ENCODE assay signal across 8 cellular contexts in the genomic region with DNA sequence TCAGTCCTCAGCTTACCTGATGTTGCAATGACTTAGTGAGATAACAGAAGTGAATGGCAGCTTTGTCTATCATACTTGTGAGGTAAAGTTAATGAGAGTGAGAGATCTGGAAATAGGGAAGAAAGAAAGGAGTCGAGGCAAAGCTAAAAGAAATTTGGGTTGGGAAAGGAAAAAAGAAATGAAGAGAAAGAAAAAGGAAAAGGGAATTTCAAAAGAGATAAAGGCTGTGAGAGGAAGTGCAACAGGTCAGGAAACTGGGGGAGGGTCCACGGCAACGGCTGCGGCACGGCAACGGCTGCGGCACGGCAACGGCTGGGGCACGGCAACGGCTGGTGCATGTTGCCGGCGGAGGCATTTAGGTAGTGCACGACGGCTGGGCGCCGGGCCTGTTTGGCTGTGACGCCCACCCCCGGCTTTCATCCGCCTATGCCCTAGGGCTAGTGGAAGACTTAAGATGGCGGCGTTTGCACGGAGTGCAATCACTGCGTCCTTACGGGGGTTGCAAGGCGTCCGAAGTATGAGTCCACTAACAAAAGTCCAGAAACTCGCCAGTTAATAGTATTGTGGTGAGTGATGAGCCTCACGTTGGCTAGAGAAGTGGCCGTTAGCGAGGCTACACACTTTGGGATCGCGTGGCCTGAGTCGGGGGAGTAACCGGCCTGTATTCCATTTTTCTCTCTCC.
DNase-seq lines count a peak whose midpoint lies in the region; ATAC-seq and TF ChIP-seq lines count a peak whose summit lies in the region.

No MANE protein-coding gene starts in this region.

- no peaks in the 10 kb centered on the region for H4K20me1 ChIP-seq in SU-DHL-6 (ENCODE audit: low read depth, low read length)

- no peaks in the 10 kb centered on the region for H3K36me3 ChIP-seq in SU-DHL-6 (ENCODE audit: low read length)
- H3K36me3 ChIP-seq in adipocyte (ENCODE audit: control insufficient read depth, insufficient read depth, low read length, severe bottlenecking): peaks cover 11% of the 10 kb centered on the region
- peaks cover 0 to 25% (median 0%) of the 10 kb centered on the region in 9 donors for H3K36me3 ChIP-seq in heart right ventricle
- H3K36me3 ChIP-seq in upper lobe of left lung: peaks cover 0 to 22% (median 1%) of the 10 kb centered on the region in 4 donors

- H3K9me2 ChIP-seq in SU-DHL-6 (replicated peaks; ENCODE audit: insufficient read depth, low read length): no peaks in the 10 kb centered on the region

- peak overlapping the region; percentile 60 for H3K27ac ChIP-seq in SU-DHL-6 (ENCODE audit: low read depth, low read length)
- H3K27ac ChIP-seq in heart right ventricle: peak overlapping the region in 9 of 10 donors; percentile 59 to 94 (median 82)
- peak overlapping the region; percentile 78 to 88 (median 84) for H3K27ac ChIP-seq in upper lobe of left lung

- no peaks in the 10 kb centered on the region for H3K9me3 ChIP-seq in SU-DHL-6 (ENCODE audit: insufficient read depth, low read length)
- no peaks in the 10 kb centered on the region for H3K9me3 ChIP-seq in adipocyte (ENCODE audit: control insufficient read depth, low read length)
- no peaks in the 10 kb centered on the region for H3K9me3 ChIP-seq in heart right ventricle
- H3K9me3 ChIP-seq in upper lobe of left lung: no peaks in the 10 kb centered on the region

- peak; percentile 30 to 81 (median 70) for TF ChIP-seq POLR2A in upper lobe of left lung (IDR thresholded peaks at IDR 0.05)

- H3K27me3 ChIP-seq in SU-DHL-6 (ENCODE audit: low read length): no peaks in the 10 kb centered on the region
- H3K27me3 ChIP-seq in adipocyte (replicated peaks; ENCODE audit: control insufficient read depth, insufficient read depth, low read length): no peaks in the 10 kb centered on the region
- no peaks in the 10 kb centered on the region for H3K27me3 ChIP-seq in heart right ventricle
- no peaks in the 10 kb centered on the region for H3K27me3 ChIP-seq in upper lobe of left lung

- peak overlapping the region; percentile 83 for H3K9ac ChIP-seq in SU-DHL-6 (ENCODE audit: low read length)
- H3K9ac ChIP-seq in adipocyte (ENCODE audit: low read length): peak overlapping the region; percentile 98

- WGBS in heart right ventricle, 2 donors: 0 to 1% methylated on average over 32 to 35 of the region's 35 CpGs
- 0% methylated on average over 13 to 35 of the region's 35 CpGs for WGBS in upper lobe of left lung, 2 donors

- intact Hi-C loops in heart right ventricle (cut with DNase I): loop anchor here in 2 of 10 donors (5.0 to 10.0 kb wide), 2 partner anchors 89 to 92 kb away; a partner anchor contains a TSS
- intact Hi-C loops in posterior cingulate gyrus (cut with DNase I): loop anchor here (5.0 to 10.0 kb wide), 2 partner anchors 82 to 351 kb away; no protein-coding TSS in a partner anchor

- peak; percentile 94 for DNase-seq in GM12865 (ENCODE audit: low read depth)
- DNase-seq in NCI-H1105 treated with DMSO at 0.1 percent for 48 hours (lab: John Stamatoyannopoulos, UW): peak; percentile 79
- peak; percentile 98 for DNase-seq in adipocyte (ENCODE audit: low read depth)
- DNase-seq in heart right ventricle: peak; percentile 79 to 82
- DNase-seq in posterior cingulate gyrus: peak; percentile 76 to 98 (median 89)
- DNase-seq in upper lobe of left lung: peak; percentile 95

- H2AFZ ChIP-seq in SU-DHL-6 (ENCODE audit: low read depth, low read length, severe bottlenecking): peak overlapping the region; percentile 98

- ATAC-seq in HG02678 (IDR thresholded peaks at IDR 0.05; ENCODE audit: unreplicated experiment): peak; percentile 98
- ATAC-seq in heart right ventricle: peak; percentile 98 to 100 (median 100)
- ATAC-seq in upper lobe of left lung (ENCODE audit: low FRiP score in 2 of 2): peak; percentile 100

- peak overlapping the region; percentile 82 for H3K4me3 ChIP-seq in GM12865 (ENCODE audit: low read depth, low read length)
- peak overlapping the region; percentile 84 for H3K4me3 ChIP-seq in SU-DHL-6 (ENCODE audit: insufficient read depth, low read length, poor library complexity, severe bottlenecking)
- peak overlapping the region; percentile 96 for H3K4me3 ChIP-seq in adipocyte (ENCODE audit: low read length)
- H3K4me3 ChIP-seq in heart right ventricle: peak overlapping the region; percentile 42 to 85 (median 72)
- peak overlapping the region; percentile 36 to 75 (median 68) for H3K4me3 ChIP-seq in upper lobe of left lung

- peak in 1 of 4 donors; percentile 71 for TF ChIP-seq EP300 in upper lobe of left lung (IDR thresholded peaks at IDR 0.05)

- H3F3A ChIP-seq in SU-DHL-6 (ENCODE audit: insufficient read depth): no peaks in the 10 kb centered on the region

- H3K4me1 ChIP-seq in adipocyte (ENCODE audit: control insufficient read depth, insufficient read depth, low read length): peaks cover 17% of the 10 kb centered on the region
- H3K4me1 ChIP-seq in heart right ventricle: peaks cover 0 to 33% (median 9%) of the 10 kb centered on the region in 9 donors
- H3K4me1 ChIP-seq in upper lobe of left lung: peaks cover 0 to 28% (median 8%) of the 10 kb centered on the region in 4 donors

- TF ChIP-seq CTCF in GM12865 (IDR thresholded peaks at IDR 0.05; ENCODE audit: insufficient read depth, low read depth, low read length, missing control alignments) (no peak), SU-DHL-6 (IDR thresholded peaks at IDR 0.05; ENCODE audit: insufficient read depth, low read length, poor library complexity, severe bottlenecking) (no peak), heart right ventricle (IDR thresholded peaks at IDR 0.05) (no peak), upper lobe of left lung (IDR thresholded peaks at IDR 0.05) (no peak)

- H3K4me2 ChIP-seq in SU-DHL-6 (ENCODE audit: low read depth, low read length, poor library complexity, severe bottlenecking): peak overlapping the region; percentile 89

- peaks cover 45% of the 10 kb centered on the region for H3K79me2 ChIP-seq in SU-DHL-6 (ENCODE audit: insufficient read depth, low read length)

Comparison
In these comparisons a context has a peak if more than half of its experiments do, and no peak if none do; other contexts are left out.
1. Peak in every context shown above with its lines: DNase-seq, ATAC-seq, H3K4me3 ChIP-seq and H3K27ac ChIP-seq.